Comparison of ENCODE assay signal across 16 cellular contexts in the genomic region with DNA sequence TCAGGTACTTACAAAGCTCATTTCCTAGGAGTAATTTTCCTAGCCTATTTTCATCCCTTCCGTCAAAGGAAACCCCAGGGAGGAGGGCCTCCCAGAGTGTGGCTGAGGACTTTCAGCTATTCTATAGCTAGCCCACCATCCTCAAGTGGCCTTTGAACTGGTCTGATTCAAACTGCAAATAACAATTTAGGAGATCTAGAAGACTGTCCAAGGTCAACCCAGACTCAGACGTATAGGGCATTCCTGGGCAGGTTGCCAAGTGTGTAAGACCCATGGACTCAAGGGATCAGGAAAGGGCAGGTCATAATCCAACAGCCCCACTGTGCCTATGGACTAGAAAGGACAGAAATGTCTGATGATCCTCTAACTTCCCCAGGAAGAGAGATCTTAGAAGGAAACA. TPM values are rescaled to one million over a fixed set of nuclear protein-coding genes. Genes with fewer than 3 reads are reported as not detected.
DNase-seq lines count a peak whose midpoint lies in the region; FAIRE-seq and TF ChIP-seq lines count a peak whose summit lies in the region.
"Had no signal": no experiment of that assay in that cellular context is flagged by ENCODE, and none has a peak within 500 bp of the region (broad histone marks: within the 10 kb centered on the region; RNA-seq: fewer than 3 reads in every experiment).

No MANE protein-coding gene starts in this region.

- H3K9me3 Mint-ChIP-seq in endothelial cell (ENCODE audit: unreplicated experiment) (no peaks in the 10 kb centered on the region), chondrocyte (ENCODE audit: low read depth) (no peaks in the 10 kb centered on the region)
- no peaks in the 10 kb centered on the region for H3K9me3 Mint-ChIP-seq in CD4-positive, alpha-beta memory T cell
- H3K9me3 Mint-ChIP-seq: CD14-positive monocyte, H9 had no signal

- H3K4me1 Mint-ChIP-seq in endothelial cell (ENCODE audit: unreplicated experiment): peaks cover 15% of the 10 kb centered on the region
- H3K4me1 Mint-ChIP-seq in chondrocyte (ENCODE audit: low read depth): peaks cover 16% of the 10 kb centered on the region
- peaks cover 10 to 25% (median 16%) of the 10 kb centered on the region in 4 donors for H3K4me1 Mint-ChIP-seq in CD4-positive, alpha-beta memory T cell

- no peaks in the 10 kb centered on the region for H3K36me3 ChIP-seq in SJCRH30
- H3K36me3 ChIP-seq in small intestine (ENCODE audit: control insufficient read depth in 2 of 2, insufficient read depth in 2 of 2, low read length in 2 of 2): no peaks in the 10 kb centered on the region
- no peaks in the 10 kb centered on the region for H3K36me3 ChIP-seq in CD4-positive, alpha-beta memory T cell (ENCODE audit: insufficient read depth, low read length)

- H3K9me3 ChIP-seq in SJCRH30 (replicated peaks) (no peaks in the 10 kb centered on the region), small intestine (ENCODE audit: control insufficient read depth, low read depth) (no peaks in the 10 kb centered on the region)
- H3K9me3 ChIP-seq in CD4-positive, alpha-beta memory T cell (ENCODE audit: control insufficient read depth in 1 of 2, low read length in 2 of 2): no peaks in the 10 kb centered on the region

- no peak for TF ChIP-seq CTCF in endothelial cell (IDR thresholded peaks at IDR 0.05; ENCODE audit: unreplicated experiment)
- no peak for TF ChIP-seq CTCF in chondrocyte (IDR thresholded peaks at IDR 0.05)

- H3K4me1 ChIP-seq in SJCRH30: peaks cover 5% of the 10 kb centered on the region; the same call in 1 of the 2 replicates
- H3K4me1 ChIP-seq in small intestine (ENCODE audit: control insufficient read depth in 2 of 2, insufficient read depth in 1 of 2, low read depth in 1 of 2, low read length in 1 of 2): peaks cover 0 to 4% of the 10 kb centered on the region in 2 donors
- H3K4me1 ChIP-seq in CD4-positive, alpha-beta memory T cell (ENCODE audit: insufficient read depth, low read length): peaks cover 19% of the 10 kb centered on the region

- POLR2A ChIA-PET in CD4-positive, alpha-beta memory T cell (lab: Charles Lee; ENCODE audit: partially characterized antibody): no interaction called here

- H3K4me3 ChIP-seq in SJCRH30: no peak overlapping the region
- H3K4me3 ChIP-seq in small intestine (ENCODE audit: low read depth in 1 of 2, low read length in 2 of 2): no peak overlapping the region
- no peak overlapping the region for H3K4me3 ChIP-seq in CD4-positive, alpha-beta memory T cell (ENCODE audit: low read length in 2 of 2)

- H3K36me3 Mint-ChIP-seq in endothelial cell (ENCODE audit: low read depth, unreplicated experiment) (peaks cover 4% of the 10 kb centered on the region), chondrocyte (ENCODE audit: low read depth) (no peaks in the 10 kb centered on the region)
- peaks cover 0 to 4% of the 10 kb centered on the region in 2 donors for H3K36me3 Mint-ChIP-seq in CD4-positive, alpha-beta memory T cell
- H3K36me3 Mint-ChIP-seq: CD14-positive monocyte had no signal

- H3K27ac Mint-ChIP-seq in endothelial cell (ENCODE audit: unreplicated experiment): no peak overlapping the region
- H3K27ac Mint-ChIP-seq in chondrocyte (ENCODE audit: unreplicated experiment): no peak overlapping the region
- no peak overlapping the region for H3K27ac Mint-ChIP-seq in CD4-positive, alpha-beta memory T cell
- H3K27ac Mint-ChIP-seq: H9 had no signal

- H3K27me3 ChIP-seq in SJCRH30 (no peaks in the 10 kb centered on the region), small intestine (ENCODE audit: control insufficient read depth in 2 of 2, insufficient read depth in 2 of 2, low read length in 2 of 2) (peaks cover 4% of the 10 kb centered on the region in 2 donors)
- H3K27me3 ChIP-seq in CD4-positive, alpha-beta memory T cell (ENCODE audit: insufficient read depth, low read length): peaks cover 4% of the 10 kb centered on the region

- CTCF ChIA-PET in CD4-positive, alpha-beta memory T cell (lab: Charles Lee; ENCODE audit: partially characterized antibody): interaction anchor here (0.9 to 5.5 kb wide), 3 partner anchors 11 to 42 kb away, joined by 4 to 26 read pairs (median 22); a partner anchor contains a TSS

- no peak for FAIRE-seq in small intestine (lab: Jason Lieb, UNC)
- FAIRE-seq: G401.6 had no signal

- intact Hi-C loops in CD4-positive, alpha-beta memory T cell (cut with micrococcal nuclease): no loop called here

- peak; percentile 3 for DNase-seq in DMS53 (lab: John Stamatoyannopoulos, UW)
- DNase-seq in DMS53 treated with DMSO at 0.1 percent for 48 hours (lab: John Stamatoyannopoulos, UW; ENCODE audit: unreplicated experiment): no peak
- DNase-seq in SJCRH30: peak; percentile 19 to 38
- DNase-seq in endothelial cell (ENCODE audit: low spot score): no peak
- DNase-seq in small intestine: peak; percentile 30
- no peak for DNase-seq in chondrocyte (ENCODE audit: low spot score)
- DNase-seq in HuH-7.5 (ENCODE audit: low spot score): no peak
- no peak for DNase-seq in CD4-positive, alpha-beta memory T cell
- DNase-seq: DMS79, GOT3, H9 had no signal

- H3K27me3 Mint-ChIP-seq in endothelial cell (ENCODE audit: unreplicated experiment) (peaks cover 14% of the 10 kb centered on the region), chondrocyte (ENCODE audit: low read depth) (peaks cover 18% of the 10 kb centered on the region)
- H3K27me3 Mint-ChIP-seq in CD4-positive, alpha-beta memory T cell: peaks cover 10 to 18% of the 10 kb centered on the region in 2 donors

- WGBS in small intestine, 3 donors: 13 to 20% (median 13%) methylated on average over 2 of the region's 2 CpGs

- peak overlapping the region; percentile 47 for H3K4me3 Mint-ChIP-seq in endothelial cell (ENCODE audit: unreplicated experiment)
- no peak overlapping the region for H3K4me3 Mint-ChIP-seq in chondrocyte (ENCODE audit: unreplicated experiment)
- peak overlapping the region in 1 of 8 donors; percentile 11 for H3K4me3 Mint-ChIP-seq in CD4-positive, alpha-beta memory T cell
- H3K4me3 Mint-ChIP-seq: CD14-positive monocyte had no signal

- H3K27ac ChIP-seq in SJCRH30 (no peak overlapping the region), small intestine (ENCODE audit: low read depth in 1 of 2, low read length in 1 of 2) (no peak overlapping the region)
- H3K27ac ChIP-seq in CD4-positive, alpha-beta memory T cell (ENCODE audit: low read depth, low read length): no peak overlapping the region
- H3K27ac ChIP-seq: 22Rv1 had no signal

RNA-seq across cellular contexts. Expression of a gene that starts 2.1 kb away (rescaled TPM):
- 61.3 and 63.8 TPM in 2 replicates for total RNA-seq in SJCRH30 (2014; rRNA removed; shearing (Covaris generic))
- 9.8 TPM for total RNA-seq in endothelial cell (ENCODE audit: unreplicated experiment)
- 1 to 10 TPM in 2 of 3 donors, under 1 TPM in 1; 0.67 to 3.2 (median 1.9) TPM for polyA plus RNA-seq in small intestine
- 8.9 to 18.8 TPM (median 17.9 TPM) in 3 replicates for total RNA-seq in chondrocyte
- 1 to 10 TPM; 5.9 to 6.8 TPM for total RNA-seq in CD4-positive, alpha-beta memory T cell
- 1 to 10 TPM; 3.1 to 3.8 TPM for polyA plus RNA-seq in CD4-positive, alpha-beta memory T cell
- total RNA-seq: HT-29 had no signal
- polyA plus RNA-seq: BJ had no signal

RNA-seq across cellular contexts. Expression of a gene that starts 18.7 kb away (rescaled TPM):
- 0.18 and 0.73 TPM in 2 replicates for total RNA-seq in SJCRH30 (2014; rRNA removed; shearing (Covaris generic))
- total RNA-seq in endothelial cell (ENCODE audit: unreplicated experiment) (70.9 TPM), chondrocyte (22.4 to 31.3 TPM (median 28.7 TPM) in 3 replicates)
- polyA plus RNA-seq in small intestine: 1 to 10 TPM in 2 of 3 donors, under 1 TPM in 1; 0.89 to 1.9 (median 1.7) TPM
- 1 to 10 TPM; 4.4 to 5.8 TPM for total RNA-seq in CD4-positive, alpha-beta memory T cell
- 1 to 10 TPM; 2.8 to 4.2 TPM for polyA plus RNA-seq in CD4-positive, alpha-beta memory T cell
- total RNA-seq: HT-29 had no signal

Comparison
In these comparisons a context has a peak if more than half of its experiments do, and no peak if none do; other contexts are left out.
1. DNase-seq: peak in DMS53 (single experiment), SJCRH30 (2 of 2) and small intestine (single experiment); none in DMS53 treated with DMSO at 0.1 percent for 48 hours (single experiment), endothelial cell (single experiment), chondrocyte (single experiment), HuH-7.5 (single experiment) and CD4-positive, alpha-beta memory T cell (0 of 5).